13 cellular contexts compared by ENCODE assay signal in genomic region chr3:195131149-195131548, GRCh38.
"Had no signal": no experiment of that assay in that cellular context is flagged by ENCODE, and none has a peak within 500 bp of the region (broad histone marks: within the 10 kb centered on the region; RNA-seq: fewer than 3 reads in every experiment).

No MANE protein-coding gene starts in this region.

- H3K27me3 Mint-ChIP-seq: activated CD4-positive, alpha-beta T cell treated with anti-CD3 and anti-CD28 coated beads, Interleukin-2, amount 10 ng/mL, durations not matched to agents 7 days and 5 days; activated naive CD4-positive, alpha-beta T cell treated with anti-CD3 and anti-CD28 coated beads, Interleukin-2, amount 50 U/mL, for 24 hours had no signal

- ATAC-seq: gastrocnemius medialis, pancreas had no signal

- H3K27ac ChIP-seq: dorsolateral prefrontal cortex, gastrocnemius medialis, left ventricle myocardium inferior, pancreas, tibial artery, VCaP had no signal

- H3K9me3 ChIP-seq: gastrocnemius medialis, left ventricle myocardium inferior, pancreas, tibial artery had no signal

- H3K27me3 ChIP-seq: dorsolateral prefrontal cortex, gastrocnemius medialis, pancreas, tibial artery had no signal

- H3K9me3 Mint-ChIP-seq: activated naive CD4-positive, alpha-beta T cell treated with anti-CD3 and anti-CD28 coated beads, Interleukin-2, amount 50 U/mL, for 24 hours had no signal

- H3K27ac Mint-ChIP-seq: activated CD4-positive, alpha-beta T cell treated with anti-CD3 and anti-CD28 coated beads, Interleukin-2, amount 10 ng/mL, durations not matched to agents 7 days and 5 days; activated naive CD4-positive, alpha-beta T cell treated with anti-CD3 and anti-CD28 coated beads, Interleukin-2, amount 50 U/mL, for 24 hours had no signal

- FAIRE-seq: kidney, pancreas had no signal

- H3K4me3 ChIP-seq: dorsolateral prefrontal cortex, gastrocnemius medialis, left ventricle myocardium inferior, pancreas, tibial artery had no signal

- DNase-seq: activated CD4-positive, alpha-beta T cell treated with anti-CD3 and anti-CD28 coated beads, Interleukin-2, amount 10 ng/mL, durations not matched to agents 7 days and 5 days; activated T-cell treated with anti-CD3 and anti-CD28 coated beads for 4 hours; amygdala; dorsolateral prefrontal cortex; gastrocnemius medialis; kidney; left ventricle myocardium inferior; mesendoderm; pancreas; T1000; tibial artery had no signal

- H3K4me1 ChIP-seq: gastrocnemius medialis, pancreas, tibial artery had no signal

- H3K4me3 Mint-ChIP-seq: activated CD4-positive, alpha-beta T cell treated with anti-CD3 and anti-CD28 coated beads, Interleukin-2, amount 10 ng/mL, durations not matched to agents 7 days and 5 days; activated naive CD4-positive, alpha-beta T cell treated with anti-CD3 and anti-CD28 coated beads, Interleukin-2, amount 50 U/mL, for 24 hours had no signal

- H3K36me3 ChIP-seq: gastrocnemius medialis, left ventricle myocardium inferior, pancreas, tibial artery had no signal
